In the genomic region with DNA sequence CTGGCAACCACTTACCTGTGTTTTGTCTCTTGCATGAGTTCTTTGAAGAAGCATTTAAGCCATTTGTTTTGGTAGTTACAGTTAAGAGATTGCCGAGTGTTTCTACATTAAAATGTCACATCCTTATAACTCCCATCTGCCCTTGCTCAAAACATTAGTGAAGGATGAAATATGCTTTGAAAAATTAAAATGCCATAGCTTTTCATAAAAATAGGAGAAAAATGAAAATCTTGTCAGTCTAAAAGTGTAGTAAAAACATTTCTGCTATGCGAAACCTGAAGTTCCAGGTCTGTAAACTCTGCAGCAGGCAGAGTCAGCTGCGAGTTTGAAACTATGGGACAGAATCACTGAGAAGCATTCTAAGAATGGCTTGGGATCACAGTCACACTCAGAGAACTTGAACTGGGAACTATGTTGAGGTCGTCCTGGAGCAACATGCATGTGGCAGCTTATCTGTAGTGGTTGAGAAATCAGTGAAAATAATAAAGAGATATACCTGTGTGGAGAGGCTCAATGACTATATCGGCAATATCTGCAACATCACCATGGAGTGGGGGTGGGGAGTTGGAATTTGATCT, we compare ENCODE assay signal across 17 cellular contexts.
A peak's percentile ranks its signal among the peaks of the same experiment; 100 is the strongest.
DNase-seq lines count a peak whose midpoint lies in the region; ATAC-seq, FAIRE-seq and TF ChIP-seq lines count a peak whose summit lies in the region.
"Had no signal": no experiment of that assay in that cellular context is flagged by ENCODE, and none has a peak within 500 bp of the region (broad histone marks: within the 10 kb centered on the region; RNA-seq: fewer than 3 reads in every experiment).

No MANE protein-coding gene starts in this region.

- H3K36me3 ChIP-seq in HepG2 (replicated peaks in 1 of 2; ENCODE audit: control insufficient read depth in 1 of 2, insufficient read depth in 2 of 2, low read length in 2 of 2) (no peaks in the 10 kb centered on the region), right lobe of liver (no peaks in the 10 kb centered on the region)
- H3K36me3 ChIP-seq: BLaER1 had no signal

- H3K27ac Mint-ChIP-seq in WTC11 = peak overlapping the region; percentile 25
- H3K27ac Mint-ChIP-seq in naive thymus-derived CD8-positive, alpha-beta T cell = peak overlapping the region in 6 of 10 donors; percentile 22 to 82 (median 67)
- H3K27ac Mint-ChIP-seq: IgD-negative memory B cell had no signal

- in situ Hi-C loops in HepG2 (cut with HindIII; ENCODE audit: extremely low pct_ligation_motif_present, low pct_unique_long_range_greater_than_20kb) = no loop called here

- H3K9me3 Mint-ChIP-seq in WTC11 = peaks cover 46% of the 10 kb centered on the region
- peaks cover 0 to 19% (median 7%) of the 10 kb centered on the region in 9 donors for H3K9me3 Mint-ChIP-seq in naive thymus-derived CD8-positive, alpha-beta T cell

- peaks cover 27% of the 10 kb centered on the region for H3K79me2 ChIP-seq in HepG2 (ENCODE audit: insufficient read depth, low read length)

- peak overlapping the region; percentile 65 for H3K27ac ChIP-seq in HepG2 (ENCODE audit: extremely low read length, insufficient read depth, low read length)
- H3K27ac ChIP-seq in right lobe of liver = no peak overlapping the region
- H3K27ac ChIP-seq: BLaER1, HL-60 had no signal

- CTCF ChIA-PET in HepG2 (lab: Yijun Ruan, JAX; ENCODE audit: low intra/inter-chr PET ratio, low total read pairs) (no interaction called here), WTC11 (lab: Charles Lee) (no interaction called here)

- FAIRE-seq in HepG2 (lab: Jason Lieb, UNC) = no peak

- H3K9me3 ChIP-seq in HepG2 (ENCODE audit: low read length) = no peaks in the 10 kb centered on the region
- H3K9me3 ChIP-seq in right lobe of liver = no peaks in the 10 kb centered on the region

- no peak overlapping the region for H3K4me3 Mint-ChIP-seq in WTC11
- peak overlapping the region in 5 of 10 donors; percentile 7 to 60 (median 20) for H3K4me3 Mint-ChIP-seq in naive thymus-derived CD8-positive, alpha-beta T cell
- H3K4me3 Mint-ChIP-seq: H9, IgD-negative memory B cell had no signal

- H3K4me1 Mint-ChIP-seq in WTC11 = peaks cover 14% of the 10 kb centered on the region
- H3K4me1 Mint-ChIP-seq in naive thymus-derived CD8-positive, alpha-beta T cell = peaks cover 40 to 78% (median 64%) of the 10 kb centered on the region in 4 donors
- H3K4me1 Mint-ChIP-seq: IgD-negative memory B cell had no signal

- DNase-seq in HepG2 (ENCODE audit: low spot score) (peak; percentile 20), right lobe of liver (no peak), WTC11 (ENCODE audit: low spot score) (no peak), NAMALWA (ENCODE audit: low spot score) (no peak), NCI-H1092 treated with DMSO at 0.1 percent for 48 hours (lab: John Stamatoyannopoulos, UW) (no peak), GM19240 (ENCODE audit: insufficient read length, low spot score) (no peak)
- no peak for DNase-seq in naive thymus-derived CD8-positive, alpha-beta T cell
- DNase-seq: 8988T, AML-193, Calu3, DMS 273 treated with DMSO at 0.1 percent for 48 hours, GOT3, H9 had no signal

- peak; percentile 59 for ATAC-seq in HepG2
- ATAC-seq in right lobe of liver = no peak
- ATAC-seq in WTC11 = no peak
- no peak for ATAC-seq in naive thymus-derived CD8-positive, alpha-beta T cell
- ATAC-seq in HG02938 (IDR thresholded peaks at IDR 0.05; ENCODE audit: unreplicated experiment) = no peak

- no peak overlapping the region for H3K4me2 ChIP-seq in HepG2 (ENCODE audit: low read depth, low read length)
- H3K4me2 ChIP-seq: BLaER1 had no signal

- H2AFZ ChIP-seq in HepG2 (ENCODE audit: low read length) = no peak overlapping the region

- WGBS in HepG2 (ENCODE audit: low lambda C conversion rate) = 83% methylated on average over 5 of the region's 5 CpGs
- 75% methylated on average over 5 of the region's 5 CpGs for WGBS in right lobe of liver (ENCODE audit: insufficient coverage, low coverage, low lambda C conversion rate, missing lambda C conversion rate)

- TF ChIP-seq CTCF in HepG2 (CRISPR knock-in tag; IDR thresholded peaks at IDR 0.05) = no peak
- TF ChIP-seq CTCF in right lobe of liver (IDR thresholded peaks at IDR 0.05) = no peak
- TF ChIP-seq CTCF in WTC11 (IDR thresholded peaks at IDR 0.05) = no peak

- H3K9ac ChIP-seq in HepG2 (ENCODE audit: insufficient read depth, low read depth, low read length) = no peak overlapping the region
- H3K9ac ChIP-seq: BLaER1 had no signal

- no peaks in the 10 kb centered on the region for H4K20me1 ChIP-seq in HepG2 (ENCODE audit: insufficient read depth, low read length)
- H4K20me1 ChIP-seq: BLaER1 had no signal

- H3K27me3 Mint-ChIP-seq in WTC11 (ENCODE audit: low read depth) = peaks cover 3% of the 10 kb centered on the region; the same call in 1 of the 2 replicates
- no peaks in the 10 kb centered on the region for H3K27me3 Mint-ChIP-seq in naive thymus-derived CD8-positive, alpha-beta T cell

- H3K4me1 ChIP-seq in HepG2 (ENCODE audit: insufficient read depth, low read length) (peaks cover 59% of the 10 kb centered on the region), right lobe of liver (no peaks in the 10 kb centered on the region)
- H3K4me1 ChIP-seq: BLaER1 had no signal

- POLR2A ChIA-PET in HepG2 (lab: Yijun Ruan, JAX) = no interaction called here
- POLR2A ChIA-PET in WTC11 (lab: Charles Lee) = no interaction called here
- POLR2A ChIA-PET in naive thymus-derived CD8-positive, alpha-beta T cell (lab: Charles Lee) = interaction anchor here (1.5 to 1.7 kb wide), 2 partner anchors 12 to 57 kb away, joined by 4 read pairs; no protein-coding TSS in a partner anchor

- H3K27me3 ChIP-seq in HepG2 (ENCODE audit: control insufficient read depth in 1 of 2, insufficient read depth in 2 of 2, low read length in 2 of 2) = no peaks in the 10 kb centered on the region
- H3K27me3 ChIP-seq in right lobe of liver = no peaks in the 10 kb centered on the region
- H3K27me3 ChIP-seq: BLaER1 had no signal

- TF ChIP-seq EP300 in HepG2 (IDR thresholded peaks at IDR 0.05; ENCODE audit: low read depth in 2 of 2, low read length in 2 of 2) (no peak), HepG2 (CRISPR knock-in tag; IDR thresholded peaks at IDR 0.05; ENCODE audit: borderline replicate concordance) (no peak)

- intact Hi-C loops in HepG2 (cut with micrococcal nuclease; ENCODE audit: unreplicated experiment) (loop anchor here (1.0 to 5.0 kb wide), 2 partner anchors 9 to 65 kb away; a partner anchor contains a TSS), right lobe of liver (cut with DNase I) (no loop called here)

- H3K36me3 Mint-ChIP-seq in WTC11 = peaks cover 32% of the 10 kb centered on the region
- H3K36me3 Mint-ChIP-seq in naive thymus-derived CD8-positive, alpha-beta T cell = peaks cover 0 to 17% (median 11%) of the 10 kb centered on the region in 3 donors
- H3K36me3 Mint-ChIP-seq: IgD-negative memory B cell had no signal

- TF ChIP-seq RAD21 in HepG2 (CRISPR knock-in tag; IDR thresholded peaks at IDR 0.05) = no peak

- no peak for TF ChIP-seq POLR2A in HepG2 (IDR thresholded peaks at IDR 0.05; ENCODE audit: insufficient read depth in 1 of 2, low read depth in 2 of 2, low read length in 2 of 2)
- no peak for TF ChIP-seq POLR2A in right lobe of liver (IDR thresholded peaks at IDR 0.05)

- BruUV-seq in HepG2 (replicated peaks; lab: Mats Ljungman, UMichigan) = no TSS peak

- H3K4me3 ChIP-seq in HepG2 (replicated peaks in 1 of 3; ENCODE audit: insufficient read depth in 1 of 3, low read depth in 2 of 3, low read length in 3 of 3) (no peak overlapping the region), right lobe of liver (no peak overlapping the region)
- H3K4me3 ChIP-seq: BLaER1 had no signal

TF ChIP-seq in HepG2, 621 proteins besides CTCF, POLR2A, EP300 and RAD21 (continues in another document):
- TF ChIP-seq HNF4A (CRISPR knock-in tag; IDR thresholded peaks at IDR 0.05) = 0 out of 2 replicates have a peak, but pooled peaks have one; percentile 25
- TF ChIP-seq, protein P1, sequence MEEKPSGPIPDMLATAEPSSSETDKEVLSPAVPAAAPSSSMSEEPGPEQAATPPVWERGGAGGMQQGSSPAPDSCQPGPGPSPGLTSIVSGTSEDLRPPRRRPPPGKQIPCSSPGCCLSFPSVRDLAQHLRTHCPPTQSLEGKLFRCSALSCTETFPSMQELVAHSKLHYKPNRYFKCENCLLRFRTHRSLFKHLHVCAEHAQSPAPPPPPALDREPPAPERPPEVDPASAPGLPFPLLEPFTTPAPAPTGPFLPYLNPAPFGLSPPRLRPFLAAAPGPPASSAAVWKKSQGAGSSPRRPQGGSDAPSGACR (CRISPR knock-in tag; IDR thresholded peaks at IDR 0.05) = no peak

TF ChIP-seq in WTC11, 78 proteins besides CTCF, POLR2A, EP300 and RAD21 (continues in another document):
- TF ChIP-seq ZNF138 (CRISPR knock-in tag; conservative IDR thresholded peaks at IDR 0.05) (no peak), ZNF121 (CRISPR knock-in tag; IDR thresholded peaks at IDR 0.05) (no peak), PRRX2 (CRISPR knock-in tag; IDR thresholded peaks at IDR 0.05) (no peak), SOX15 (CRISPR knock-in tag; IDR thresholded peaks at IDR 0.05) (no peak)
- TF ChIP-seq, protein P2, sequence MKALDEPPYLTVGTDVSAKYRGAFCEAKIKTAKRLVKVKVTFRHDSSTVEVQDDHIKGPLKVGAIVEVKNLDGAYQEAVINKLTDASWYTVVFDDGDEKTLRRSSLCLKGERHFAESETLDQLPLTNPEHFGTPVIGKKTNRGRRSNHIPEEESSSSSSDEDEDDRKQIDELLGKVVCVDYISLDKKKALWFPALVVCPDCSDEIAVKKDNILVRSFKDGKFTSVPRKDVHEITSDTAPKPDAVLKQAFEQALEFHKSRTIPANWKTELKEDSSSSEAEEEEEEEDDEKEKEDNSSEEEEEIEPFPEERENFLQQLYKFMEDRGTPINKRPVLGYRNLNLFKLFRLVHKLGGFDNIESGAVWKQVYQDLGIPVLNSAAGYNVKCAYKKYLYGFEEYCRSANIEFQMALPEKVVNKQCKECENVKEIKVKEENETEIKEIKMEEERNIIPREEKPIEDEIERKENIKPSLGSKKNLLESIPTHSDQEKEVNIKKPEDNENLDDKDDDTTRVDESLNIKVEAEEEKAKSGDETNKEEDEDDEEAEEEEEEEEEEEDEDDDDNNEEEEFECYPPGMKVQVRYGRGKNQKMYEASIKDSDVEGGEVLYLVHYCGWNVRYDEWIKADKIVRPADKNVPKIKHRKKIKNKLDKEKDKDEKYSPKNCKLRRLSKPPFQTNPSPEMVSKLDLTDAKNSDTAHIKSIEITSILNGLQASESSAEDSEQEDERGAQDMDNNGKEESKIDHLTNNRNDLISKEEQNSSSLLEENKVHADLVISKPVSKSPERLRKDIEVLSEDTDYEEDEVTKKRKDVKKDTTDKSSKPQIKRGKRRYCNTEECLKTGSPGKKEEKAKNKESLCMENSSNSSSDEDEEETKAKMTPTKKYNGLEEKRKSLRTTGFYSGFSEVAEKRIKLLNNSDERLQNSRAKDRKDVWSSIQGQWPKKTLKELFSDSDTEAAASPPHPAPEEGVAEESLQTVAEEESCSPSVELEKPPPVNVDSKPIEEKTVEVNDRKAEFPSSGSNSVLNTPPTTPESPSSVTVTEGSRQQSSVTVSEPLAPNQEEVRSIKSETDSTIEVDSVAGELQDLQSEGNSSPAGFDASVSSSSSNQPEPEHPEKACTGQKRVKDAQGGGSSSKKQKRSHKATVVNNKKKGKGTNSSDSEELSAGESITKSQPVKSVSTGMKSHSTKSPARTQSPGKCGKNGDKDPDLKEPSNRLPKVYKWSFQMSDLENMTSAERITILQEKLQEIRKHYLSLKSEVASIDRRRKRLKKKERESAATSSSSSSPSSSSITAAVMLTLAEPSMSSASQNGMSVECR (CRISPR knock-in tag; IDR thresholded peaks at IDR 0.05; ENCODE audit: borderline replicate concordance) = no peak
